30 cellular contexts compared by ENCODE assay signal in genomic region chr2:213018340-213018901, GRCh38.
"Had no signal": no experiment of that assay in that cellular context is flagged by ENCODE, and none has a peak within 500 bp of the region (broad histone marks: within the 10 kb centered on the region; RNA-seq: fewer than 3 reads in every experiment).

No MANE protein-coding gene starts in this region.

- H3K4me3 ChIP-seq: adrenal gland, cardiac muscle cell, colonic mucosa, left ventricle myocardium inferior, lung, skin epidermis, stomach, thyroid gland, upper lobe of right lung had no signal

- H3K9me3 Mint-ChIP-seq: nephron had no signal

- H3K27ac Mint-ChIP-seq: activated naive CD4-positive, alpha-beta T cell treated with anti-CD3 and anti-CD28 coated beads, Interleukin-2, amount 50 U/mL, for 72 hours; activated T-cell treated with anti-CD3 and anti-CD28 coated beads, Interleukin-2, amount 50 U/mL, for 24 hours; activated T-helper 2 cell treated with anti-CD3 and anti-CD28 coated beads, Interferon-gamma antibody, Interleukin-2, Interleukin-4, amounts not matched to agents 10 μg/mL and 5 μg/mL and 100 μg/mL, durations not matched to agents 14 hours and 24 hours and 36 hours; brain; nephron had no signal

- H3K27me3 Mint-ChIP-seq: brain had no signal

- H3K4me1 Mint-ChIP-seq: nephron had no signal

- ATAC-seq: activated naive CD4-positive, alpha-beta T cell treated with anti-CD3 and anti-CD28 coated beads, Interleukin-2, amount 50 U/mL, for 72 hours; sciatic nerve; upper lobe of right lung had no signal

- FAIRE-seq: endometrium, frontal cortex, TTC549 had no signal

- DNase-seq: activated CD4-positive, alpha-beta T cell treated with anti-CD3 and anti-CD28 coated beads for 4 hours; activated CD4-positive, alpha-beta T cell treated with anti-CD3 and anti-CD28 coated beads, Interleukin-2, amount 50 U/mL, for 4 hours; activated CD8-positive, alpha-beta memory T cell treated with anti-CD3 and anti-CD28 coated beads, Interleukin-2, amount 50 U/mL, for 4 hours; activated T-cell treated with anti-CD3 and anti-CD28 coated beads, Interleukin-2, amount 50 U/mL, for 24 hours; adrenal gland; aorta; cerebellar nuclear complex; colonic mucosa; effector CD8-positive, alpha-beta T cell; glutamatergic neuron; islet precursor cell; left ventricle myocardium inferior; mesendoderm; stimulated activated CD4-positive, alpha-beta T cell treated with anti-CD3 and anti-CD28 coated beads, Interleukin-12 subunit alpha, Interleukin-12 subunit beta, amount 100 ng/mL, for 4 hours; stimulated activated CD4-positive, alpha-beta T cell treated with anti-CD3 and anti-CD28 coated beads, Interleukin-4, amount 100 ng/mL, for 1 hour; stomach; T-helper 1 cell; thyroid gland; upper lobe of right lung had no signal

- H3K4me3 Mint-ChIP-seq: activated T-cell treated with anti-CD3 and anti-CD28 coated beads, Interleukin-2, amount 50 U/mL, for 24 hours; brain; nephron had no signal
